Comparison of ENCODE assay signal across 9 cellular contexts in the genomic region with DNA sequence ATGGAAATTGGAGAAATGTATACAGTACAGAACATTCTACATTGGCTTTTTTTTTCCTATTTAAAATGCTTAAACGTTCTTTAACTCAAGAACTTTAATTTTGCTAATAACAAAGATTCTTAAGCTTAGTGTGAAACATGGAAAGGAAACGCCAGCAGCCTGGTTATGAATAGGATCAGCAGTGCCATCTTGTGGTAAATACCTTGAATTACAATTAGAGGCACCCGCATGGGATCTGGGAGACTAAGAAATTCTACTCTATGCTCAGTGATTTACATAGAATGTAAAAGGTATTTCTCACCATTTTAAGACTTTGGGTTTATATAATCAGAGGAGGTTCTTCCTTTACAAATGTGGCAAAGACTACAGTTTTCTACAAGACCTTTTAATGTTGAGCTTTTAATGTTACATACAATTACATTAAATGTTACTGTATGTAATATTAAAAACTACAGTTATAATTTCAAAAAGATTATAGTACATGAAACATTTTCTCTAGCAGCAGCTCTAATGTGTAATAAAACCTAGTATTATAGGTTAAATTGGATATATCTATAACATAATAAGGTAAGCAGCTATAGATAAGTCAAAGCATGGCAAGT. TPM values are rescaled to one million over a fixed set of nuclear protein-coding genes. Genes with fewer than 3 reads are reported as not detected.
DNase-seq lines count a peak whose midpoint lies in the region; ATAC-seq, FAIRE-seq and TF ChIP-seq lines count a peak whose summit lies in the region.
"Had no signal": no experiment of that assay in that cellular context is flagged by ENCODE, and none has a peak within 500 bp of the region (broad histone marks: within the 10 kb centered on the region; RNA-seq: fewer than 3 reads in every experiment).

No MANE protein-coding gene starts in this region.

- TF ChIP-seq CTCF in C4-2B (conservative IDR thresholded peaks at IDR 0.05) (peak; percentile 92), GM13976 (IDR thresholded peaks at IDR 0.05; ENCODE audit: borderline replicate concordance, control extremely low read depth, extremely low read depth, insufficient read depth, missing control alignments) (peak; percentile 56), fibroblast of mammary gland (conservative IDR thresholded peaks at IDR 0.05; ENCODE audit: control insufficient read depth, insufficient read depth, low read depth, low read length) (peak; percentile 78), omental fat pad (IDR thresholded peaks at IDR 0.05) (peak in 1 of 3 donors; percentile 50)

- no peak overlapping the region for H3K4me3 ChIP-seq in fibroblast of mammary gland (ENCODE audit: control insufficient read depth, low read depth, low read length)

- peak; percentile 59 for DNase-seq in GM13976 (ENCODE audit: low spot score)
- peak; percentile 87 for DNase-seq in NAMALWA (ENCODE audit: low spot score)
- peak; percentile 64 for DNase-seq in fibroblast of mammary gland (ENCODE audit: low read depth)
- DNase-seq in omental fat pad (ENCODE audit: low spot score): no peak
- DNase-seq in posterior vena cava (ENCODE audit: low spot score): no peak

- FAIRE-seq in TTC549 (lab: Jason Lieb, UNC): peak; percentile 98

- intact Hi-C loops in posterior vena cava (cut with DNase I): no loop called here

- in situ Hi-C loops in GM13976 (cut with MboI; ENCODE audit: low sequenced_read_pairs, unreplicated experiment): no loop called here

- ATAC-seq in omental fat pad (ENCODE audit: low FRiP score) (peak; percentile 73), GM21526 (IDR thresholded peaks at IDR 0.05; ENCODE audit: low FRiP score, unreplicated experiment) (no peak)

- no peak overlapping the region for H3K27ac ChIP-seq in C4-2B

RNA-seq across cellular contexts. Expression of a gene that starts 32.1 kb away (rescaled TPM):
- total RNA-seq in omental fat pad (not detected), posterior vena cava (not detected)
- total RNA-seq: skeletal muscle tissue had no signal

RNA-seq across cellular contexts. Expression of a gene that starts 49.6 kb away (rescaled TPM):
- total RNA-seq in omental fat pad (10 to 100 TPM; 68.7 to 99.2 (median 90.2) TPM), posterior vena cava (100 to 1,000 TPM; 118 TPM)

Comparison
In these comparisons a context has a peak if more than half of its experiments do, and no peak if none do; other contexts are left out.
1. DNase-seq: peak in GM13976 (single experiment), NAMALWA (single experiment) and fibroblast of mammary gland (single experiment); none in omental fat pad (single experiment) and posterior vena cava (single experiment).